In the genomic region with DNA sequence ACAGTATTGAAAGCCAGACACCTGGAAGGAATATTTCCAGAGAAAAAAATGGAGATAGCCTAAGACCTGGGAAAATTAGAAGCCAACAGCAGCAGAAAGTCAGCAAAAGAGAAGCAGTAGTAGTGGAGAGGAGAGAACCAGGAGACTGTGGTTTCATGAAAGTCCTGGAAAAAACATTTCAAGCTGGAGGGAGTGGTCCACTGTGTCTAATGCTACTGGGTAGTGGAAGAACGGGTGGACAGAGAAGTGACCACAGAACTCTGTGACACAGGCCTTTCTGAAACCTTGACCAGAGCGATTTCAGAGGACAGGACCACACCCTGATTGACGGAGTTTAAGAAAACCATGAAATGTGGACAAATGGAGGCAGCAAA, we compare ENCODE assay signal across 1 cellular context.
TF ChIP-seq lines count a peak whose summit lies in the region.

No MANE protein-coding gene starts in this region.

TF ChIP-seq in HepG2, 621 proteins besides CTCF, POLR2A, EP300 and RAD21:
- TF ChIP-seq, protein P1, sequence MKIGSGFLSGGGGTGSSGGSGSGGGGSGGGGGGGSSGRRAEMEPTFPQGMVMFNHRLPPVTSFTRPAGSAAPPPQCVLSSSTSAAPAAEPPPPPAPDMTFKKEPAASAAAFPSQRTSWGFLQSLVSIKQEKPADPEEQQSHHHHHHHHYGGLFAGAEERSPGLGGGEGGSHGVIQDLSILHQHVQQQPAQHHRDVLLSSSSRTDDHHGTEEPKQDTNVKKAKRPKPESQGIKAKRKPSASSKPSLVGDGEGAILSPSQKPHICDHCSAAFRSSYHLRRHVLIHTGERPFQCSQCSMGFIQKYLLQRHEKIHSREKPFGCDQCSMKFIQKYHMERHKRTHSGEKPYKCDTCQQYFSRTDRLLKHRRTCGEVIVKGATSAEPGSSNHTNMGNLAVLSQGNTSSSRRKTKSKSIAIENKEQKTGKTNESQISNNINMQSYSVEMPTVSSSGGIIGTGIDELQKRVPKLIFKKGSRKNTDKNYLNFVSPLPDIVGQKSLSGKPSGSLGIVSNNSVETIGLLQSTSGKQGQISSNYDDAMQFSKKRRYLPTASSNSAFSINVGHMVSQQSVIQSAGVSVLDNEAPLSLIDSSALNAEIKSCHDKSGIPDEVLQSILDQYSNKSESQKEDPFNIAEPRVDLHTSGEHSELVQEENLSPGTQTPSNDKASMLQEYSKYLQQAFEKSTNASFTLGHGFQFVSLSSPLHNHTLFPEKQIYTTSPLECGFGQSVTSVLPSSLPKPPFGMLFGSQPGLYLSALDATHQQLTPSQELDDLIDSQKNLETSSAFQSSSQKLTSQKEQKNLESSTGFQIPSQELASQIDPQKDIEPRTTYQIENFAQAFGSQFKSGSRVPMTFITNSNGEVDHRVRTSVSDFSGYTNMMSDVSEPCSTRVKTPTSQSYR (CRISPR knock-in tag; IDR thresholded peaks at IDR 0.05; ENCODE audit: borderline replicate concordance) = no peak
- TF ChIP-seq ZNF430 (CRISPR knock-in tag; IDR thresholded peaks at IDR 0.05) (no peak), GTF2F1 (IDR thresholded peaks at IDR 0.05; ENCODE audit: low read length) (no peak), CEBPG (CRISPR knock-in tag; IDR thresholded peaks at IDR 0.05) (no peak), ZNF552 (CRISPR knock-in tag; IDR thresholded peaks at IDR 0.05; ENCODE audit: borderline replicate concordance) (no peak), GATAD2A (CRISPR knock-in tag; IDR thresholded peaks at IDR 0.05) (no peak)
